ENCODE assay signal across 8 cellular contexts in the genomic region with DNA sequence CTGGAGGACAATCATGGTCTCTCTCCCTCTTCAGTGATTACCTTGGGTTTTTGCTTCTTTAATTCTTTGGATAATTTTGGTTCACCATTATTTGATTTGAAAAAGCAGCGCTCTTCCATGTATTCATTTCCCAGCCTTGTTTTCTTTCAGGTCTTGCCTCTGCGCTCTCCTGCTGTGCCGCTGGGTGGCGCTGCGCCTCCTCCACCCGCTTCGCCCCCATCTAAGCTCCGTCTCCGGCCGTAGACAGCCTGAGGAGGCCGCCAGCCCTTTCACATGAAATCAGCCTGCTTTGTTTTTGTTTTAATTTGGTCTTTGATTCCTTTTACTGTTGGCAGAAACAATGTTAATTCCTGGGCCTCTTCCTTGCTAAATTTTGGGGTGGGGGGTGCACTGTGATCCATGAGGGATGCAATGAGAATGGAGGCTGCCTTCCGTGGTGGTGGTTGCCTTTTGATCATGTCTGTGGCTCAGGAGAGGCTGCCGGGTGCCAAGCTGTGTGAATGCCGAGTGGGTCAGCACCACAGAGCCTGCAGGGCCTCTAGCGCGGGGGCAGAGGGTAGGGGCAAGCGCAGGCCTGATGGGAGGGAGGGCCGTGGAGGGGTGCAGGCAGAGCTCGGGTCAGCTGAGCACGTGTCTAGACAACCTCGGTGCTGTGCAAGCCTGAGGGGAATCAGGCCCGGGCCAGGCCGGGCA.
DNase-seq lines count a peak whose midpoint lies in the region; ATAC-seq and TF ChIP-seq lines count a peak whose summit lies in the region.

No MANE protein-coding gene starts in this region.

- intact Hi-C loops in CD8-positive, alpha-beta T cell (cut with DNase I, micrococcal nuclease): loop anchor here (1.0 to 5.0 kb wide), 4 partner anchors 65 to 173 kb away; a partner anchor contains a TSS

- TF ChIP-seq POLR2A in tibial nerve (IDR thresholded peaks at IDR 0.05): no peak

- no peak overlapping the region for H3K27ac ChIP-seq in CD8-positive, alpha-beta T cell (ENCODE audit: low read depth, low read length)
- peak overlapping the region in 2 of 4 donors; percentile 47 to 77 for H3K27ac ChIP-seq in tibial nerve

- peaks cover 8% of the 10 kb centered on the region for H3K4me1 Mint-ChIP-seq in CD8-positive, alpha-beta T cell (ENCODE audit: low read depth)
- peaks cover 7% of the 10 kb centered on the region for H3K4me1 Mint-ChIP-seq in activated CD4-positive, alpha-beta memory T cell treated with anti-CD3 and anti-CD28 coated beads, Interleukin-2, amount 10 ng/mL, durations not matched to agents 7 days and 5 days
- H3K4me1 Mint-ChIP-seq in effector memory CD8-positive, alpha-beta T cell (ENCODE audit: low read depth in 2 of 2): peaks cover 0 to 23% of the 10 kb centered on the region in 2 donors
- H3K4me1 Mint-ChIP-seq in mesothelial cell of epicardium: no peaks in the 10 kb centered on the region

- DNase-seq in CD8-positive, alpha-beta T cell: peak; percentile 19 to 63 (median 47)
- peak; percentile 50 for DNase-seq in KBM-7
- peak; percentile 62 for DNase-seq in activated CD4-positive, alpha-beta memory T cell treated with anti-CD3 and anti-CD28 coated beads, Interleukin-2, amount 10 ng/mL, durations not matched to agents 7 days and 5 days
- peak in 2 of 3 experiments; percentile 29 to 38 for DNase-seq in effector memory CD8-positive, alpha-beta T cell
- peak in 1 of 2 experiments; percentile 63 for DNase-seq in mesothelial cell of epicardium (ENCODE audit: low spot score in 2 of 2, unreplicated experiment in 2 of 2)
- peak in 1 of 2 donors; percentile 34 for DNase-seq in tibial nerve (ENCODE audit: low spot score in 2 of 2)
- DNase-seq in KG1 (lab: John Stamatoyannopoulos, UW): no peak

- peaks cover 13% of the 10 kb centered on the region for H3K36me3 ChIP-seq in CD8-positive, alpha-beta T cell (ENCODE audit: insufficient read depth, low read length)
- H3K36me3 ChIP-seq in tibial nerve: peaks cover 4 to 99% (median 28%) of the 10 kb centered on the region in 3 donors

- CTCF ChIA-PET in CD8-positive, alpha-beta T cell (lab: Charles Lee): interaction anchor here (0.5 to 3.5 kb wide), 18 partner anchors 9 to 540 kb away, joined by 3 to 13 read pairs (median 3); a partner anchor contains a TSS
- CTCF ChIA-PET in activated CD4-positive, alpha-beta memory T cell treated with anti-CD3 and anti-CD28 coated beads, Interleukin-2, amount 10 ng/mL, durations not matched to agents 7 days and 5 days (lab: Charles Lee): interaction anchor here (0.5 to 2.2 kb wide), 34 partner anchors 10 to 171 kb away, joined by 3 to 10 read pairs (median 4); a partner anchor contains a TSS

- no peaks in the 10 kb centered on the region for H3K27me3 ChIP-seq in CD8-positive, alpha-beta T cell (ENCODE audit: insufficient read depth, low read length)
- H3K27me3 ChIP-seq in tibial nerve: no peaks in the 10 kb centered on the region

- H3K36me3 Mint-ChIP-seq in CD8-positive, alpha-beta T cell: peaks cover 83% of the 10 kb centered on the region
- H3K36me3 Mint-ChIP-seq in activated CD4-positive, alpha-beta memory T cell treated with anti-CD3 and anti-CD28 coated beads, Interleukin-2, amount 10 ng/mL, durations not matched to agents 7 days and 5 days (ENCODE audit: low read depth): peaks cover 37% of the 10 kb centered on the region
- peaks cover 47% of the 10 kb centered on the region for H3K36me3 Mint-ChIP-seq in effector memory CD8-positive, alpha-beta T cell (ENCODE audit: insufficient read depth)
- peaks cover 12% of the 10 kb centered on the region for H3K36me3 Mint-ChIP-seq in mesothelial cell of epicardium

- H3K27me3 Mint-ChIP-seq in CD8-positive, alpha-beta T cell (ENCODE audit: low read depth): no peaks in the 10 kb centered on the region
- H3K27me3 Mint-ChIP-seq in activated CD4-positive, alpha-beta memory T cell treated with anti-CD3 and anti-CD28 coated beads, Interleukin-2, amount 10 ng/mL, durations not matched to agents 7 days and 5 days: no peaks in the 10 kb centered on the region
- H3K27me3 Mint-ChIP-seq in effector memory CD8-positive, alpha-beta T cell: no peaks in the 10 kb centered on the region
- H3K27me3 Mint-ChIP-seq in mesothelial cell of epicardium (ENCODE audit: low read depth): no peaks in the 10 kb centered on the region

- no peak overlapping the region for H3K4me3 Mint-ChIP-seq in CD8-positive, alpha-beta T cell
- no peak overlapping the region for H3K4me3 Mint-ChIP-seq in activated CD4-positive, alpha-beta memory T cell treated with anti-CD3 and anti-CD28 coated beads, Interleukin-2, amount 10 ng/mL, durations not matched to agents 7 days and 5 days
- H3K4me3 Mint-ChIP-seq in effector memory CD8-positive, alpha-beta T cell: peak overlapping the region in 1 of 2 donors; percentile 29
- no peak overlapping the region for H3K4me3 Mint-ChIP-seq in mesothelial cell of epicardium

- peak in 1 of 2 donors; percentile 35 for TF ChIP-seq EP300 in tibial nerve (IDR thresholded peaks at IDR 0.05)

- H3K27ac Mint-ChIP-seq in CD8-positive, alpha-beta T cell: peak overlapping the region; percentile 77
- peak overlapping the region; percentile 66 for H3K27ac Mint-ChIP-seq in activated CD4-positive, alpha-beta memory T cell treated with anti-CD3 and anti-CD28 coated beads, Interleukin-2, amount 10 ng/mL, durations not matched to agents 7 days and 5 days
- H3K27ac Mint-ChIP-seq in effector memory CD8-positive, alpha-beta T cell: peak overlapping the region in 1 of 2 donors; percentile 93
- H3K27ac Mint-ChIP-seq in mesothelial cell of epicardium: peak overlapping the region; percentile 37

- no peaks in the 10 kb centered on the region for H3K4me1 ChIP-seq in CD8-positive, alpha-beta T cell (ENCODE audit: insufficient read depth, low read length)
- H3K4me1 ChIP-seq in tibial nerve: peaks cover 0 to 16% (median 4%) of the 10 kb centered on the region in 4 donors

- ATAC-seq in CD8-positive, alpha-beta T cell: peak; percentile 80
- ATAC-seq in effector memory CD8-positive, alpha-beta T cell (replicated peaks): peak; percentile 73
- ATAC-seq in HG02798 (IDR thresholded peaks at IDR 0.05; ENCODE audit: poor library complexity, unreplicated experiment): no peak

- in situ Hi-C loops in KBM-7 (cut with MboI; ENCODE audit: low pct_unique_long_range_greater_than_20kb, low sequenced_read_pairs): no loop called here

- no peaks in the 10 kb centered on the region for H3K9me3 Mint-ChIP-seq in CD8-positive, alpha-beta T cell
- H3K9me3 Mint-ChIP-seq in activated CD4-positive, alpha-beta memory T cell treated with anti-CD3 and anti-CD28 coated beads, Interleukin-2, amount 10 ng/mL, durations not matched to agents 7 days and 5 days: no peaks in the 10 kb centered on the region
- H3K9me3 Mint-ChIP-seq in effector memory CD8-positive, alpha-beta T cell: no peaks in the 10 kb centered on the region
- H3K9me3 Mint-ChIP-seq in mesothelial cell of epicardium: no peaks in the 10 kb centered on the region

- H3K4me3 ChIP-seq in CD8-positive, alpha-beta T cell (ENCODE audit: low read depth, low read length): no peak overlapping the region
- H3K4me3 ChIP-seq in tibial nerve: no peak overlapping the region

- WGBS in tibial nerve, 2 donors: 42 to 50% methylated on average over 20 to 23 of the region's 23 CpGs

- TF ChIP-seq CTCF in CD8-positive, alpha-beta T cell (IDR thresholded peaks at IDR 0.05): peak; percentile 58
- TF ChIP-seq CTCF in mesothelial cell of epicardium (IDR thresholded peaks at IDR 0.05; ENCODE audit: unreplicated experiment): peak; percentile 69
- peak; percentile 67 to 83 (median 82) for TF ChIP-seq CTCF in tibial nerve (IDR thresholded peaks at IDR 0.05)

- POLR2A ChIA-PET in CD8-positive, alpha-beta T cell (lab: Charles Lee): interaction anchor here (0.7 to 1.7 kb wide), 2 partner anchors 17 to 1084 kb away, joined by 3 to 4 read pairs; no protein-coding TSS in a partner anchor
- POLR2A ChIA-PET in activated CD4-positive, alpha-beta memory T cell treated with anti-CD3 and anti-CD28 coated beads, Interleukin-2, amount 10 ng/mL, durations not matched to agents 7 days and 5 days (lab: Charles Lee): interaction anchor here (0.6 to 2.9 kb wide), 6 partner anchors 10 to 171 kb away, joined by 3 to 10 read pairs (median 3); no protein-coding TSS in a partner anchor

- no peaks in the 10 kb centered on the region for H3K9me3 ChIP-seq in CD8-positive, alpha-beta T cell (ENCODE audit: low read length)
- no peaks in the 10 kb centered on the region for H3K9me3 ChIP-seq in tibial nerve
